8 cellular contexts compared by ENCODE assay signal in the genomic region with DNA sequence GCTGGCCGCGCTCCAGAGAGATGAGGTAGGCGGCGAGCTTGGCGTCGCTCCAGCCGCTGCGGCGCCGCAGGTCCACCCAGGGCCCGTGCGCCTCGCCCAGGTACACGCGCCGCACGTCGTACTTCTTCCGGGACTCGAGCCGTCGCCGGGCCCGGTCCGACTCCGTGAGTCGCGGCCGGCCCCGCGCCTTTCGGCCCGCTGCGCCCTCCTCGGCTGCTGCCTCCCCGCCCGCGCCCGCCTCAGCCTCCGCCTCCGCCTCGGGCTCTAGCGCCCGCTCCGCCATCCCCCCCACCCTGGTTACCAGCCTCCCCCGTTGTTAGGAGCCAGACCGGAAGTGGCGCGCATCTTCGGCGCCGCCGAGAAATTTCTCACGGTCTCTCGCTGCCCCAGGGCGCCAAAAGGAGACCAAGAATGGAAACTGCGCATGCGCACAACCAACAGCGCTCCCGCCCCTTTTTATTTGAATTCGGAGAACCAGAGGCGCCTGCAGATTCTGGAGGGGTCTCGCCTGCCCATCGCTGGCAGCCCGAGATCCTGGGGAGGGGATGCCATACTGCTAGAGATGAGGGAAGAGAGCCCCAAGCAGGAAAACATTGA. TPM values are rescaled to one million over a fixed set of nuclear protein-coding genes. Genes with fewer than 3 reads are reported as not detected.
DNase-seq lines count a peak whose midpoint lies in the region; ATAC-seq and TF ChIP-seq lines count a peak whose summit lies in the region.

A gene with protein sequence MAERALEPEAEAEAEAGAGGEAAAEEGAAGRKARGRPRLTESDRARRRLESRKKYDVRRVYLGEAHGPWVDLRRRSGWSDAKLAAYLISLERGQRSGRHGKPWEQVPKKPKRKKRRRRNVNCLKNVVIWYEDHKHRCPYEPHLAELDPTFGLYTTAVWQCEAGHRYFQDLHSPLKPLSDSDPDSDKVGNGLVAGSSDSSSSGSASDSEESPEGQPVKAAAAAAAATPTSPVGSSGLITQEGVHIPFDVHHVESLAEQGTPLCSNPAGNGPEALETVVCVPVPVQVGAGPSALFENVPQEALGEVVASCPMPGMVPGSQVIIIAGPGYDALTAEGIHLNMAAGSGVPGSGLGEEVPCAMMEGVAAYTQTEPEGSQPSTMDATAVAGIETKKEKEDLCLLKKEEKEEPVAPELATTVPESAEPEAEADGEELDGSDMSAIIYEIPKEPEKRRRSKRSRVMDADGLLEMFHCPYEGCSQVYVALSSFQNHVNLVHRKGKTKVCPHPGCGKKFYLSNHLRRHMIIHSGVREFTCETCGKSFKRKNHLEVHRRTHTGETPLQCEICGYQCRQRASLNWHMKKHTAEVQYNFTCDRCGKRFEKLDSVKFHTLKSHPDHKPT (minus strand): TSS at position 336 of the 597 bp plus-strand sequence. CDS start 53 bp downstream, at position 283.

- 0 to 2% methylated on average over 37 to 45 of the region's 65 CpGs for WGBS in GM23248 (ENCODE audit: low coverage in 1 of 2, low lambda C conversion rate in 2 of 2, missing lambda C conversion rate in 2 of 2), 2 experiments

- H3K9me2 ChIP-seq in DOHH2 (replicated peaks; ENCODE audit: control insufficient read depth, low read length) (no peaks in the 10 kb centered on the region), GM23248 (ENCODE audit: insufficient read depth) (no peaks in the 10 kb centered on the region)

- no peaks in the 10 kb centered on the region for H3K27me3 Mint-ChIP-seq in activated T-helper 1 cell treated with anti-CD3 and anti-CD28 coated beads, Interleukin-12 subunit alpha, Interleukin-12 subunit beta, Interleukin-2, Interleukin-4 antibody, amounts not matched to agents 30 ng/mL and 10 ng/mL and 1 ng/mL, durations not matched to agents 14 hours and 24 hours and 36 hours (ENCODE audit: insufficient read depth)
- no peaks in the 10 kb centered on the region for H3K27me3 Mint-ChIP-seq in natural killer cell (ENCODE audit: low read depth in 2 of 2)

- H3K36me3 Mint-ChIP-seq in activated T-helper 1 cell treated with anti-CD3 and anti-CD28 coated beads, Interleukin-12 subunit alpha, Interleukin-12 subunit beta, Interleukin-2, Interleukin-4 antibody, amounts not matched to agents 30 ng/mL and 10 ng/mL and 1 ng/mL, durations not matched to agents 14 hours and 24 hours and 36 hours (ENCODE audit: low read depth), result peaks cover 5% of the 10 kb centered on the region
- no peaks in the 10 kb centered on the region for H3K36me3 Mint-ChIP-seq in natural killer cell

- peak; percentile 64 to 83 (median 68) for ATAC-seq in natural killer cell

- H3K9me3 Mint-ChIP-seq in activated T-helper 1 cell treated with anti-CD3 and anti-CD28 coated beads, Interleukin-12 subunit alpha, Interleukin-12 subunit beta, Interleukin-2, Interleukin-4 antibody, amounts not matched to agents 30 ng/mL and 10 ng/mL and 1 ng/mL, durations not matched to agents 14 hours and 24 hours and 36 hours, result no peaks in the 10 kb centered on the region
- H3K9me3 Mint-ChIP-seq in natural killer cell, result no peaks in the 10 kb centered on the region

- DNase-seq in GM23248 (peak; percentile 97), Kasumi-1 (lab: John Stamatoyannopoulos, UW) (peak; percentile 89 to 91), RKO (ENCODE audit: low spot score) (peak; percentile 95), fibroblast of lung (ENCODE audit: low read depth in 2 of 2) (peak; percentile 85 to 94), natural killer cell (peak; percentile 94)
- peak; percentile 93 for DNase-seq in activated T-helper 1 cell treated with anti-CD3 and anti-CD28 coated beads, Interleukin-12 subunit alpha, Interleukin-12 subunit beta, Interleukin-2, Interleukin-4 antibody, amounts not matched to agents 30 ng/mL and 10 ng/mL and 1 ng/mL, durations not matched to agents 14 hours and 24 hours and 36 hours (ENCODE audit: low spot score)
- peak; percentile 90 to 96 (median 94) for DNase-seq in stimulated activated naive CD4-positive, alpha-beta T cell (lab: John Stamatoyannopoulos, UW)

- H3K4me1 Mint-ChIP-seq in activated T-helper 1 cell treated with anti-CD3 and anti-CD28 coated beads, Interleukin-12 subunit alpha, Interleukin-12 subunit beta, Interleukin-2, Interleukin-4 antibody, amounts not matched to agents 30 ng/mL and 10 ng/mL and 1 ng/mL, durations not matched to agents 14 hours and 24 hours and 36 hours (ENCODE audit: low read depth), result peaks cover 13% of the 10 kb centered on the region
- peaks cover 15 to 16% of the 10 kb centered on the region in 2 donors for H3K4me1 Mint-ChIP-seq in natural killer cell

- H3K4me1 ChIP-seq in DOHH2 (ENCODE audit: control insufficient read depth, low read length) (peaks cover 25% of the 10 kb centered on the region), GM23248 (ENCODE audit: insufficient read depth) (0 out of 2 replicates have a peak, but pooled peaks cover 4% of the 10 kb centered on the region), fibroblast of lung (ENCODE audit: control insufficient read depth, extremely low read depth, insufficient read depth, low read length) (peaks cover 6% of the 10 kb centered on the region)

- intact Hi-C loops in activated T-helper 1 cell treated with anti-CD3 and anti-CD28 coated beads, Interleukin-12 subunit alpha, Interleukin-12 subunit beta, Interleukin-2, Interleukin-4 antibody, amounts not matched to agents 30 ng/mL and 10 ng/mL and 1 ng/mL, durations not matched to agents 14 hours and 24 hours and 36 hours (cut with micrococcal nuclease), result loop anchor here (1.0 to 2.0 kb wide), 9 partner anchors 23 to 1191 kb away; a partner anchor contains a TSS
- intact Hi-C loops in natural killer cell (cut with micrococcal nuclease), result loop anchor here (1.0 to 10.0 kb wide), 3 partner anchors 24 to 159 kb away; a partner anchor contains a TSS

- H3K4me3 ChIP-seq in DOHH2 (ENCODE audit: low read length) (peak within 1 kb of the TSS; percentile 90), GM23248 (peak within 1 kb of the TSS; percentile 73), fibroblast of lung (replicated peaks in 1 of 4; ENCODE audit: control extremely low read depth in 1 of 4, insufficient read depth in 1 of 4, low read depth in 3 of 4, low read length in 4 of 4) (peak within 1 kb of the TSS; percentile 60 to 74 (median 66))

- peak within 1 kb of the TSS; percentile 97 for H3K27ac Mint-ChIP-seq in activated T-helper 1 cell treated with anti-CD3 and anti-CD28 coated beads, Interleukin-12 subunit alpha, Interleukin-12 subunit beta, Interleukin-2, Interleukin-4 antibody, amounts not matched to agents 30 ng/mL and 10 ng/mL and 1 ng/mL, durations not matched to agents 14 hours and 24 hours and 36 hours
- H3K27ac Mint-ChIP-seq in natural killer cell, result peak within 1 kb of the TSS; percentile 88 to 92

- H4K20me1 ChIP-seq in DOHH2 (ENCODE audit: control insufficient read depth, insufficient read depth, low read depth, low read length) (no peaks in the 10 kb centered on the region), GM23248 (ENCODE audit: insufficient read depth) (no peaks in the 10 kb centered on the region), fibroblast of lung (ENCODE audit: control insufficient read depth, extremely low read depth, insufficient read depth, low read length) (no peaks in the 10 kb centered on the region)

- peaks cover 5% of the 10 kb centered on the region; the same call in 1 of the 2 replicates for H3F3A ChIP-seq in DOHH2 (ENCODE audit: control insufficient read depth, insufficient read depth)
- no peaks in the 10 kb centered on the region for H3F3A ChIP-seq in GM23248 (ENCODE audit: insufficient read depth)

- peak within 1 kb of the TSS; percentile 91 for H3K4me3 Mint-ChIP-seq in activated T-helper 1 cell treated with anti-CD3 and anti-CD28 coated beads, Interleukin-12 subunit alpha, Interleukin-12 subunit beta, Interleukin-2, Interleukin-4 antibody, amounts not matched to agents 30 ng/mL and 10 ng/mL and 1 ng/mL, durations not matched to agents 14 hours and 24 hours and 36 hours
- peak within 1 kb of the TSS; percentile 95 for H3K4me3 Mint-ChIP-seq in natural killer cell

- in situ Hi-C loops in GM23248 (cut with MboI), result no loop called here

- H3K4me2 ChIP-seq in DOHH2 (ENCODE audit: low read length) (peak within 1 kb of the TSS; percentile 92), GM23248 (ENCODE audit: unreplicated experiment) (peak within 1 kb of the TSS; percentile 83), fibroblast of lung (ENCODE audit: extremely low read depth, insufficient read depth, low read length) (peak within 1 kb of the TSS; percentile 83)

- no peaks in the 10 kb centered on the region for H3K9me3 ChIP-seq in DOHH2 (ENCODE audit: control insufficient read depth, insufficient read depth, low read length)
- no peaks in the 10 kb centered on the region for H3K9me3 ChIP-seq in GM23248 (ENCODE audit: low read depth)
- H3K9me3 ChIP-seq in fibroblast of lung (ENCODE audit: control insufficient read depth, insufficient read depth, low read depth, low read length), result no peaks in the 10 kb centered on the region

- H2AFZ ChIP-seq in GM23248 (peak within 1 kb of the TSS; percentile 84), fibroblast of lung (ENCODE audit: low read length) (peak within 1 kb of the TSS; percentile 87)

- H3K36me3 ChIP-seq in DOHH2 (ENCODE audit: control insufficient read depth, low read length) (peaks cover 12% of the 10 kb centered on the region), GM23248 (ENCODE audit: low read depth) (no peaks in the 10 kb centered on the region), fibroblast of lung (ENCODE audit: control insufficient read depth, insufficient read depth, low read length) (no peaks in the 10 kb centered on the region)

- H3K9ac ChIP-seq in GM23248 (peak within 1 kb of the TSS; percentile 88), fibroblast of lung (ENCODE audit: insufficient read depth, low read length) (peak within 1 kb of the TSS; percentile 90)

- peaks cover 34% of the 10 kb centered on the region for H3K79me2 ChIP-seq in DOHH2 (ENCODE audit: control insufficient read depth, low read length)
- no peaks in the 10 kb centered on the region; the same call in 1 of the 2 replicates for H3K79me2 ChIP-seq in GM23248 (ENCODE audit: insufficient read depth)
- no peaks in the 10 kb centered on the region for H3K79me2 ChIP-seq in fibroblast of lung (ENCODE audit: control insufficient read depth, insufficient read depth, low read length)

- H3K27me3 ChIP-seq in DOHH2 (ENCODE audit: control insufficient read depth, low read length), result no peaks in the 10 kb centered on the region
- H3K27me3 ChIP-seq in GM23248 (replicated peaks; ENCODE audit: insufficient read depth), result no peaks in the 10 kb centered on the region
- H3K27me3 ChIP-seq in fibroblast of lung (ENCODE audit: control insufficient read depth, insufficient read depth, low read length), result no peaks in the 10 kb centered on the region

- H3K27ac ChIP-seq in DOHH2 (ENCODE audit: low read depth, low read length), result peak within 1 kb of the TSS; percentile 76
- peak within 1 kb of the TSS; percentile 68 for H3K27ac ChIP-seq in GM23248
- peak within 1 kb of the TSS; percentile 79 for H3K27ac ChIP-seq in fibroblast of lung (ENCODE audit: insufficient read depth, low read length)

- TF ChIP-seq CTCF in DOHH2 (IDR thresholded peaks at IDR 0.05; ENCODE audit: low read depth, low read length, poor library complexity, severe bottlenecking) (no peak), fibroblast of lung (conservative IDR thresholded peaks at IDR 0.05 in 1 of 2, IDR thresholded peaks at IDR 0.05 in 1 of 2; ENCODE audit: low read depth in 1 of 2, low read length in 2 of 2) (no peak), natural killer cell (IDR thresholded peaks at IDR 0.05) (no peak)

RNA-seq across cellular contexts. Expression of the gene that starts here (rescaled TPM):
- 3.9 and 4.6 TPM in 2 replicates for total RNA-seq in GM23248 (2014; rRNA removed; shearing (Covaris generic))
- 1.4 and 2.2 TPM in 2 replicates for polyA plus RNA-seq in GM23248 (2016; fragmentation: Nextera tagmentation; extraction: Ambion mirVana)
- total RNA-seq in activated T-helper 1 cell treated with anti-CD3 and anti-CD28 coated beads, Interleukin-12 subunit alpha, Interleukin-12 subunit beta, Interleukin-2, Interleukin-4 antibody, amounts not matched to agents 30 ng/mL and 10 ng/mL and 1 ng/mL, durations not matched to agents 14 hours and 24 hours and 36 hours, result 19.9 and 23.1 TPM in 2 replicates
- total RNA-seq in fibroblast of lung, result 3.5 and 3.6 TPM in 2 replicates
- polyA plus RNA-seq in fibroblast of lung, result 3.1 and 5.5 TPM in 2 replicates
- 2.8 and 3.5 TPM in 2 replicates for polyA plus RNA-seq in fibroblast of lung (2012)
- polyA minus RNA-seq in fibroblast of lung (ENCODE audit: low replicate concordance), result 4.0 and 4.4 TPM in 2 replicates
- 10 to 100 TPM in 2 of 3 donors, 1 to 10 TPM in 1; 9.9 to 15.4 (median 10.8) TPM for total RNA-seq in natural killer cell

Comparison
In these comparisons a context has a peak if more than half of its experiments do, and no peak if none do; other contexts are left out.
1. Peak in every context shown above with its lines: DNase-seq, ATAC-seq, H3K4me3 ChIP-seq and H3K27ac ChIP-seq.